28 cellular contexts compared by ENCODE assay signal in genomic region chr7:74522281-74522905, GRCh38.
"Had no signal": no experiment of that assay in that cellular context is flagged by ENCODE, and none has a peak within 500 bp of the region (broad histone marks: within the 10 kb centered on the region; RNA-seq: fewer than 3 reads in every experiment).

No MANE protein-coding gene starts in this region.

- H3K27me3 ChIP-seq: brain microvascular endothelial cell had no signal

- H3K9me3 Mint-ChIP-seq: activated CD8-positive, alpha-beta T cell treated with anti-CD3 and anti-CD28 coated beads for 36 hours; activated T-helper 17 cell treated with anti-CD3 and anti-CD28 coated beads, Interleukin-2, amount 50 U/mL, for 72 hours; effector memory CD8-positive, alpha-beta T cell had no signal

- H3K27ac Mint-ChIP-seq: activated CD4-positive, alpha-beta T cell treated with anti-CD3 and anti-CD28 coated beads for 36 hours; activated CD8-positive, alpha-beta T cell treated with anti-CD3 and anti-CD28 coated beads for 36 hours; activated naive CD8-positive, alpha-beta T cell; activated T-helper 17 cell treated with anti-CD3 and anti-CD28 coated beads, Interleukin-2, amount 50 U/mL, for 72 hours; effector memory CD8-positive, alpha-beta T cell had no signal

- H3K27ac ChIP-seq: brain microvascular endothelial cell had no signal

- DNase-seq: activated CD4-positive, alpha-beta T cell treated with anti-CD3 and anti-CD28 coated beads for 36 hours; activated CD4-positive, alpha-beta T cell treated with anti-CD3 and anti-CD28 coated beads, Interleukin-2, amount 50 U/mL, for 1 hour; activated CD4-positive, alpha-beta T cell treated with anti-CD3 and anti-CD28 coated beads, Interleukin-2, amount 50 U/mL, for 48 hours; activated CD4-positive, CD25-positive, alpha-beta regulatory T cell; activated CD4-positive, CD25-positive, alpha-beta regulatory T cell treated with anti-CD3 and anti-CD28 coated beads, Interleukin-2, amount 50 U/mL, for 72 hours; activated CD8-positive, alpha-beta memory T cell treated with anti-CD3 and anti-CD28 coated beads for 24 hours; activated CD8-positive, alpha-beta T cell treated with anti-CD3 and anti-CD28 coated beads for 36 hours; activated effector memory CD4-positive, alpha-beta T cell treated with Interleukin-2 at 50 U/mL for 16 hours; activated gamma-delta T cell treated with Interleukin-2 at 50 U/mL for 16 hours; activated naive CD4-positive, alpha-beta T cell treated with anti-CD3 and anti-CD28 coated beads, Interleukin-2, amount 50 U/mL, for 16 hours; activated naive CD4-positive, alpha-beta T cell treated with Interleukin-2 at 50 U/mL for 16 hours; activated T-cell treated with anti-CD3 and anti-CD28 coated beads, Interleukin-2, amount 50 U/mL, for 4 hours; amniotic stem cell; anterior cingulate cortex; brain microvascular endothelial cell; caudate nucleus; cortex of kidney; dermis blood vessel endothelial cell; effector CD4-positive, alpha-beta T cell; effector memory CD8-positive, alpha-beta T cell; erythroblast; foreskin fibroblast; head of caudate nucleus; hippocampal formation; T-helper 1 cell; T-helper 2 cell had no signal

- H3K27me3 Mint-ChIP-seq: activated CD4-positive, alpha-beta T cell treated with anti-CD3 and anti-CD28 coated beads for 36 hours; activated CD8-positive, alpha-beta T cell treated with anti-CD3 and anti-CD28 coated beads for 36 hours; activated naive CD8-positive, alpha-beta T cell; activated T-helper 17 cell treated with anti-CD3 and anti-CD28 coated beads, Interleukin-2, amount 50 U/mL, for 72 hours had no signal

- H3K36me3 Mint-ChIP-seq: activated naive CD8-positive, alpha-beta T cell had no signal

- H3K4me3 Mint-ChIP-seq: activated CD4-positive, alpha-beta T cell treated with anti-CD3 and anti-CD28 coated beads for 36 hours; activated CD8-positive, alpha-beta T cell treated with anti-CD3 and anti-CD28 coated beads for 36 hours; activated naive CD8-positive, alpha-beta T cell; activated T-cell treated with anti-CD3 and anti-CD28 coated beads, Interleukin-2, amount 50 U/mL, for 4 hours; activated T-helper 17 cell treated with anti-CD3 and anti-CD28 coated beads, Interleukin-2, amount 50 U/mL, for 72 hours; effector memory CD8-positive, alpha-beta T cell had no signal

- H3K4me1 Mint-ChIP-seq: activated CD4-positive, alpha-beta T cell treated with anti-CD3 and anti-CD28 coated beads for 36 hours; activated T-helper 17 cell treated with anti-CD3 and anti-CD28 coated beads, Interleukin-2, amount 50 U/mL, for 72 hours had no signal
